Comparison of ENCODE assay signal across 1 cellular context in genomic region chr17:46795379-46795952, GRCh38.
TF ChIP-seq lines count a peak whose summit lies in the region.

No MANE protein-coding gene starts in this region.

TF ChIP-seq in K562, 482 proteins besides CTCF, POLR2A, EP300 and RAD21 (continued from another document and continues in another):
- TF ChIP-seq RERE (CRISPR knock-in tag; IDR thresholded peaks at IDR 0.05; ENCODE audit: borderline replicate concordance) (no peak), RBFOX2 (IDR thresholded peaks at IDR 0.05; ENCODE audit: low read depth, low read length) (peak; percentile 84), SIN3A (IDR thresholded peaks at IDR 0.05; ENCODE audit: borderline replicate concordance in 2 of 2, control insufficient read depth in 1 of 2, low read depth in 2 of 2, low read length in 2 of 2) (0 out of 4 replicates have a peak, but pooled peaks of 1 of the 2 experiments have one; percentile 18), ETV1 (tag; conservative IDR thresholded peaks at IDR 0.05; ENCODE audit: low read depth) (peak; percentile 96), ZNF584 (CRISPR knock-in tag; IDR thresholded peaks at IDR 0.05; ENCODE audit: low read depth) (0 out of 2 replicates have a peak, but pooled peaks have one; percentile 51), SMARCA4 (IDR thresholded peaks at IDR 0.05) (peak; percentile 89), CCAR2 (IDR thresholded peaks at IDR 0.05; ENCODE audit: low read depth, low read length) (no peak), HDAC2 (IDR thresholded peaks at IDR 0.05) (peak; percentile 84; the same call in 1 of the 2 replicates), ERF (CRISPR knock-in tag; IDR thresholded peaks at IDR 0.05) (no peak), ZNF592 (IDR thresholded peaks at IDR 0.05) (peak; percentile 92), RAD51 (IDR thresholded peaks at IDR 0.05; ENCODE audit: borderline replicate concordance, low read depth) (no peak), MAZ (CRISPR knock-in tag; conservative IDR thresholded peaks at IDR 0.05 in 1 of 2, IDR thresholded peaks at IDR 0.05 in 1 of 2) (peak; percentile 28 to 77; a peak in 1 of 4 replicates), ATF7 (IDR thresholded peaks at IDR 0.05) (peak; percentile 93), GABPB1 (CRISPR knock-in tag; IDR thresholded peaks at IDR 0.05) (0 out of 2 replicates have a peak, but pooled peaks have one; percentile 31), CEBPG (CRISPR knock-in tag; IDR thresholded peaks at IDR 0.05) (peak; percentile 87), CEBPG (tag; conservative IDR thresholded peaks at IDR 0.05 in 1 of 2, IDR thresholded peaks at IDR 0.05 in 1 of 2) (peak; percentile 52 to 58; a peak in 1 of 4 replicates), CBFA2T2 (conservative IDR thresholded peaks at IDR 0.05) (peak; percentile 11; the same call in 1 of the 2 replicates), CREBBP (IDR thresholded peaks at IDR 0.05; ENCODE audit: low read depth, low read length) (no peak), KDM4B (IDR thresholded peaks at IDR 0.05; ENCODE audit: borderline replicate concordance in 2 of 2, low read depth in 1 of 2) (0 out of 4 replicates have a peak, but pooled peaks of 1 of the 2 experiments have one; percentile 67), NRF1 (conservative IDR thresholded peaks at IDR 0.05 in 1 of 2, IDR thresholded peaks at IDR 0.05 in 1 of 2) (peak; percentile 53 to 54), KDM5B (IDR thresholded peaks at IDR 0.05; ENCODE audit: insufficient replicate concordance, low read depth, low read length) (peak; percentile 46), TBP (optimal IDR thresholded peaks at IDR 0.05; ENCODE audit: low read depth, low read length) (peak; percentile 52), ZNF766 (CRISPR knock-in tag; conservative IDR thresholded peaks at IDR 0.05) (peak; percentile 30; the same call in 1 of the 2 replicates), ASH1L (IDR thresholded peaks at IDR 0.05; ENCODE audit: borderline replicate concordance, low read depth, partially characterized antibody) (peak; percentile 17), MAFG (tag; conservative IDR thresholded peaks at IDR 0.05) (peak; percentile 66), C11orf30 (IDR thresholded peaks at IDR 0.05; ENCODE audit: low read depth) (peak; percentile 87), CBX5 (IDR thresholded peaks at IDR 0.05; ENCODE audit: borderline replicate concordance, low read depth) (no peak), ZEB2 (IDR thresholded peaks at IDR 0.05) (peak; percentile 71; the same call in 1 of the 2 replicates), ZNF175 (CRISPR knock-in tag; IDR thresholded peaks at IDR 0.05; ENCODE audit: low read depth) (no peak)
- TF ChIP-seq, protein P1, sequence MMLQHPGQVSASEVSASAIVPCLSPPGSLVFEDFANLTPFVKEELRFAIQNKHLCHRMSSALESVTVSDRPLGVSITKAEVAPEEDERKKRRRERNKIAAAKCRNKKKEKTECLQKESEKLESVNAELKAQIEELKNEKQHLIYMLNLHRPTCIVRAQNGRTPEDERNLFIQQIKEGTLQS (IDR thresholded peaks at IDR 0.05), result peak; percentile 95
- TF ChIP-seq, protein P1 (CRISPR knock-in tag; conservative IDR thresholded peaks at IDR 0.05), result no peak
- TF ChIP-seq, protein P2, sequence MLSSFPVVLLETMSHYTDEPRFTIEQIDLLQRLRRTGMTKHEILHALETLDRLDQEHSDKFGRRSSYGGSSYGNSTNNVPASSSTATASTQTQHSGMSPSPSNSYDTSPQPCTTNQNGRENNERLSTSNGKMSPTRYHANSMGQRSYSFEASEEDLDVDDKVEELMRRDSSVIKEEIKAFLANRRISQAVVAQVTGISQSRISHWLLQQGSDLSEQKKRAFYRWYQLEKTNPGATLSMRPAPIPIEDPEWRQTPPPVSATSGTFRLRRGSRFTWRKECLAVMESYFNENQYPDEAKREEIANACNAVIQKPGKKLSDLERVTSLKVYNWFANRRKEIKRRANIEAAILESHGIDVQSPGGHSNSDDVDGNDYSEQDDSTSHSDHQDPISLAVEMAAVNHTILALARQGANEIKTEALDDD (IDR thresholded peaks at IDR 0.05), result peak; percentile 76
- TF ChIP-seq, protein P3, sequence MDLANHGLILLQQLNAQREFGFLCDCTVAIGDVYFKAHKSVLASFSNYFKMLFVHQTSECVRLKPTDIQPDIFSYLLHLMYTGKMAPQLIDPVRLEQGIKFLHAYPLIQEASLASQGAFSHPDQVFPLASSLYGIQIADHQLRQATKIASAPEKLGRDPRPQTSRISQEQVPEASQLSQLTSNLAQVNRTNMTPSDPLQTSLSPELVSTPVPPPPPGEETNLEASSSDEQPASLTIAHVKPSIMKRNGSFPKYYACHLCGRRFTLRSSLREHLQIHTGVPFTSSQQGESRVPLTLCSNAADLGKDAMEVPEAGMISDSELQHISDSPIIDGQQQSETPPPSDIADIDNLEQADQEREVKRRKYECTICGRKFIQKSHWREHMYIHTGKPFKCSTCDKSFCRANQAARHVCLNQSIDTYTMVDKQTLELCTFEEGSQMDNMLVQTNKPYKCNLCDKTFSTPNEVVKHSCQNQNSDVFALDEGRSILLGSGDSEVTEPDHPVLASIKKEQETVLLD (IDR thresholded peaks at IDR 0.05), result peak; percentile 59
- TF ChIP-seq, protein P4, sequence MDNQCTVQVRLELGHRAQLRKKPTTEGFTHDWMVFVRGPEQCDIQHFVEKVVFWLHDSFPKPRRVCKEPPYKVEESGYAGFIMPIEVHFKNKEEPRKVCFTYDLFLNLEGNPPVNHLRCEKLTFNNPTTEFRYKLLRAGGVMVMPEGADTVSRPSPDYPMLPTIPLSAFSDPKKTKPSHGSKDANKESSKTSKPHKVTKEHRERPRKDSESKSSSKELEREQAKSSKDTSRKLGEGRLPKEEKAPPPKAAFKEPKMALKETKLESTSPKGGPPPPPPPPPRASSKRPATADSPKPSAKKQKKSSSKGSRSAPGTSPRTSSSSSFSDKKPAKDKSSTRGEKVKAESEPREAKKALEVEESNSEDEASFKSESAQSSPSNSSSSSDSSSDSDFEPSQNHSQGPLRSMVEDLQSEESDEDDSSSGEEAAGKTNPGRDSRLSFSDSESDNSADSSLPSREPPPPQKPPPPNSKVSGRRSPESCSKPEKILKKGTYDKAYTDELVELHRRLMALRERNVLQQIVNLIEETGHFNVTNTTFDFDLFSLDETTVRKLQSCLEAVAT (IDR thresholded peaks at IDR 0.05), result peak; percentile 42 to 47; a peak in 1 of 4 replicates
- TF ChIP-seq, protein P5, sequence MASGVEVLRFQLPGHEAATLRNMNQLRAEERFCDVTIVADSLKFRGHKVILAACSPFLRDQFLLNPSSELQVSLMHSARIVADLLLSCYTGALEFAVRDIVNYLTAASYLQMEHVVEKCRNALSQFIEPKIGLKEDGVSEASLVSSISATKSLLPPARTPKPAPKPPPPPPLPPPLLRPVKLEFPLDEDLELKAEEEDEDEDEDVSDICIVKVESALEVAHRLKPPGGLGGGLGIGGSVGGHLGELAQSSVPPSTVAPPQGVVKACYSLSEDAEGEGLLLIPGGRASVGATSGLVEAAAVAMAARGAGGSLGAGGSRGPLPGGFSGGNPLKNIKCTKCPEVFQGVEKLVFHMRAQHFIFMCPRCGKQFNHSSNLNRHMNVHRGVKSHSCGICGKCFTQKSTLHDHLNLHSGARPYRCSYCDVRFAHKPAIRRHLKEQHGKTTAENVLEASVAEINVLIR (CRISPR knock-in tag; IDR thresholded peaks at IDR 0.05), result 0 out of 2 replicates have a peak, but pooled peaks have one; percentile 16
- TF ChIP-seq, protein P6, sequence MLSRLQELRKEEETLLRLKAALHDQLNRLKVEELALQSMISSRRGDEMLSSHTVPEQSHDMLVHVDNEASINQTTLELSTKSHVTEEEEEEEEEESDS (CRISPR knock-in tag; IDR thresholded peaks at IDR 0.05), result no peak
- TF ChIP-seq, protein P7, sequence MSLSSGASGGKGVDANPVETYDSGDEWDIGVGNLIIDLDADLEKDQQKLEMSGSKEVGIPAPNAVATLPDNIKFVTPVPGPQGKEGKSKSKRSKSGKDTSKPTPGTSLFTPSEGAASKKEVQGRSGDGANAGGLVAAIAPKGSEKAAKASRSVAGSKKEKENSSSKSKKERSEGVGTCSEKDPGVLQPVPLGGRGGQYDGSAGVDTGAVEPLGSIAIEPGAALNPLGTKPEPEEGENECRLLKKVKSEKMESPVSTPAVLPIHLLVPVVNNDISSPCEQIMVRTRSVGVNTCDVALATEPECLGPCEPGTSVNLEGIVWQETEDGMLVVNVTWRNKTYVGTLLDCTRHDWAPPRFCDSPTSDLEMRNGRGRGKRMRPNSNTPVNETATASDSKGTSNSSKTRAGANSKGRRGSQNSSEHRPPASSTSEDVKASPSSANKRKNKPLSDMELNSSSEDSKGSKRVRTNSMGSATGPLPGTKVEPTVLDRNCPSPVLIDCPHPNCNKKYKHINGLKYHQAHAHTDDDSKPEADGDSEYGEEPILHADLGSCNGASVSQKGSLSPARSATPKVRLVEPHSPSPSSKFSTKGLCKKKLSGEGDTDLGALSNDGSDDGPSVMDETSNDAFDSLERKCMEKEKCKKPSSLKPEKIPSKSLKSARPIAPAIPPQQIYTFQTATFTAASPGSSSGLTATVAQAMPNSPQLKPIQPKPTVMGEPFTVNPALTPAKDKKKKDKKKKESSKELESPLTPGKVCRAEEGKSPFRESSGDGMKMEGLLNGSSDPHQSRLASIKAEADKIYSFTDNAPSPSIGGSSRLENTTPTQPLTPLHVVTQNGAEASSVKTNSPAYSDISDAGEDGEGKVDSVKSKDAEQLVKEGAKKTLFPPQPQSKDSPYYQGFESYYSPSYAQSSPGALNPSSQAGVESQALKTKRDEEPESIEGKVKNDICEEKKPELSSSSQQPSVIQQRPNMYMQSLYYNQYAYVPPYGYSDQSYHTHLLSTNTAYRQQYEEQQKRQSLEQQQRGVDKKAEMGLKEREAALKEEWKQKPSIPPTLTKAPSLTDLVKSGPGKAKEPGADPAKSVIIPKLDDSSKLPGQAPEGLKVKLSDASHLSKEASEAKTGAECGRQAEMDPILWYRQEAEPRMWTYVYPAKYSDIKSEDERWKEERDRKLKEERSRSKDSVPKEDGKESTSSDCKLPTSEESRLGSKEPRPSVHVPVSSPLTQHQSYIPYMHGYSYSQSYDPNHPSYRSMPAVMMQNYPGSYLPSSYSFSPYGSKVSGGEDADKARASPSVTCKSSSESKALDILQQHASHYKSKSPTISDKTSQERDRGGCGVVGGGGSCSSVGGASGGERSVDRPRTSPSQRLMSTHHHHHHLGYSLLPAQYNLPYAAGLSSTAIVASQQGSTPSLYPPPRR (CRISPR knock-in tag; IDR thresholded peaks at IDR 0.05; ENCODE audit: borderline replicate concordance), result peak; percentile 15; the same call in 1 of the 2 replicates
